8 cellular contexts compared by ENCODE assay signal in genomic region chr3:56799251-56799882, GRCh38. TPM values are rescaled to one million over a fixed set of nuclear protein-coding genes. Genes with fewer than 3 reads are reported as not detected.
DNase-seq lines count a peak whose midpoint lies in the region; ATAC-seq and TF ChIP-seq lines count a peak whose summit lies in the region.

No MANE protein-coding gene starts in this region.

- H2AFZ ChIP-seq in Karpas-422 (ENCODE audit: low read length), result no peak overlapping the region

- no peaks in the 10 kb centered on the region for H3K79me2 ChIP-seq in DOHH2 (ENCODE audit: control insufficient read depth, low read length)
- H3K79me2 ChIP-seq in Karpas-422 (ENCODE audit: low read length), result no peaks in the 10 kb centered on the region

- H3K36me3 ChIP-seq in DOHH2 (ENCODE audit: control insufficient read depth, low read length) (no peaks in the 10 kb centered on the region), Karpas-422 (ENCODE audit: insufficient read depth, low read length) (no peaks in the 10 kb centered on the region)

- DNase-seq in Karpas-422 (peak; percentile 92), RPMI8226 (peak; percentile 54), left colon (no peak), stromal cell of bone marrow (ENCODE audit: low read depth) (peak; percentile 57), posterior cingulate gyrus (no peak)
- peak; percentile 76 for DNase-seq in central memory CD4-positive, alpha-beta T cell

- H3F3A ChIP-seq in DOHH2 (ENCODE audit: control insufficient read depth, insufficient read depth), result 0 out of 2 replicates have a peak, but pooled peaks cover 5% of the 10 kb centered on the region

- ATAC-seq in left colon (peak; percentile 26), HG02885 (IDR thresholded peaks at IDR 0.05; ENCODE audit: poor library complexity, unreplicated experiment) (no peak)

- H3K4me2 ChIP-seq in DOHH2 (ENCODE audit: low read length), result no peak overlapping the region
- no peak overlapping the region for H3K4me2 ChIP-seq in Karpas-422 (ENCODE audit: low read depth, low read length, poor library complexity, severe bottlenecking)

- no peaks in the 10 kb centered on the region for H4K20me1 ChIP-seq in DOHH2 (ENCODE audit: control insufficient read depth, insufficient read depth, low read depth, low read length)
- H4K20me1 ChIP-seq in Karpas-422 (ENCODE audit: insufficient read depth, low read depth, low read length), result 0 out of 2 replicates have a peak, but pooled peaks cover 3% of the 10 kb centered on the region

- intact Hi-C loops in left colon (cut with DNase I, micrococcal nuclease), result loop anchor here in 1 of 2 donors (5.0 kb wide), 2 partner anchors 97 to 193 kb away; no protein-coding TSS in a partner anchor
- intact Hi-C loops in posterior cingulate gyrus (cut with DNase I), result loop anchor here (1.0 kb wide), 1 partner anchor 97 kb away; no protein-coding TSS in a partner anchor

- H3K27ac ChIP-seq in DOHH2 (ENCODE audit: low read depth, low read length) (no peak overlapping the region), Karpas-422 (ENCODE audit: low read length) (no peak overlapping the region)

- H3K9me2 ChIP-seq in DOHH2 (replicated peaks; ENCODE audit: control insufficient read depth, low read length) (no peaks in the 10 kb centered on the region), Karpas-422 (replicated peaks; ENCODE audit: insufficient read depth, low read length) (no peaks in the 10 kb centered on the region)

- peak; percentile 72 for TF ChIP-seq CTCF in DOHH2 (IDR thresholded peaks at IDR 0.05; ENCODE audit: low read depth, low read length, poor library complexity, severe bottlenecking)

- H3K9ac ChIP-seq in Karpas-422 (ENCODE audit: low read length), result no peak overlapping the region

- H3K9me3 ChIP-seq in DOHH2 (ENCODE audit: control insufficient read depth, insufficient read depth, low read length), result no peaks in the 10 kb centered on the region
- H3K9me3 ChIP-seq in Karpas-422 (ENCODE audit: low read length), result no peaks in the 10 kb centered on the region

- H3K4me1 ChIP-seq in DOHH2 (ENCODE audit: control insufficient read depth, low read length) (peaks cover 25% of the 10 kb centered on the region), Karpas-422 (ENCODE audit: low read length) (peaks cover 21% of the 10 kb centered on the region)

- H3K27me3 ChIP-seq in DOHH2 (ENCODE audit: control insufficient read depth, low read length), result peaks cover 11% of the 10 kb centered on the region
- H3K27me3 ChIP-seq in Karpas-422 (ENCODE audit: low read length), result no peaks in the 10 kb centered on the region

- H3K4me3 ChIP-seq in DOHH2 (ENCODE audit: low read length) (no peak overlapping the region), Karpas-422 (ENCODE audit: low read length) (no peak overlapping the region)

RNA-seq across cellular contexts. Expression of gene ARHGEF3, which starts 2.4 kb away (rescaled TPM):
- 4.7 and 7.7 TPM in 2 replicates for total RNA-seq in Karpas-422 (2014; rRNA removed; shearing (Covaris generic); ENCODE audit: low replicate concordance)
- 10 to 100 TPM; 14.8 to 20.0 TPM for total RNA-seq in left colon

Comparison
In these comparisons a context has a peak if more than half of its experiments do, and no peak if none do; other contexts are left out.
1. DNase-seq: peak in Karpas-422 (single experiment), RPMI8226 (single experiment), central memory CD4-positive, alpha-beta T cell (single experiment) and stromal cell of bone marrow (single experiment); none in left colon (0 of 2) and posterior cingulate gyrus (0 of 10).